Comparison of ENCODE assay signal across 33 cellular contexts in the genomic region with DNA sequence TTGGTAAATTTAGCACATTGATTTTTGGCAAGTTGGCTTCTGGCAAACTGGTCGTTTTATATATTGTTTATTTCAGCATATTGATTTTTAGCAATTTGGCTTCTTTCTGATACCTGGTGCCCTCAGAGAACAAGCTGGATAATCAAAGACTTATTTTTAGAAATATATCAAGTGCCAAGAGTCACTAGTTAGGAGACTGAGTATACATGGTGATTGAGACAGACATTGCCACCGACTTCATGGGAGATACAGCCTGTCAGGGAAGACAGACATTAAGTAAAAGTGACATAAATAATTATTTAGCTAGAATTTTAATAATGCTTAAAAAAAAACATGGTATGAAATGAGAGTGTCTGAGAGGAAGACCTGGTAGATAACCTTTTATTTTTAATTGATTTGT.
DNase-seq lines count a peak whose midpoint lies in the region; ATAC-seq and TF ChIP-seq lines count a peak whose summit lies in the region.
"Had no signal": no experiment of that assay in that cellular context is flagged by ENCODE, and none has a peak within 500 bp of the region (broad histone marks: within the 10 kb centered on the region; RNA-seq: fewer than 3 reads in every experiment).

No MANE protein-coding gene starts in this region.

- TF ChIP-seq RAD21 in neural cell (conservative IDR thresholded peaks at IDR 0.05), result no peak

- H3K9me3 ChIP-seq in neural cell (ENCODE audit: low read length), result no peaks in the 10 kb centered on the region
- H3K9me3 ChIP-seq in osteoblast (ENCODE audit: low read depth, low read length), result no peaks in the 10 kb centered on the region
- H3K9me3 ChIP-seq: A549, BE2C, Caco-2 had no signal

- DNase-seq in Right ventricle myocardium superior, result no peak
- no peak for DNase-seq in cardiac septum (ENCODE audit: low spot score)
- no peak for DNase-seq in left ventricle myocardium superior
- DNase-seq in Right ventricle myocardium inferior (ENCODE audit: missing footprints), result no peak
- DNase-seq in osteoblast (ENCODE audit: insufficient read length, low spot score, missing footprints), result peak; percentile 37
- no peak for DNase-seq in stimulated activated CD4-positive, alpha-beta T cell treated with anti-CD3 and anti-CD28 coated beads, Interleukin-2, amount 100 ng/mL, for 48 hours
- no peak for DNase-seq in nucleus accumbens (lab: John Stamatoyannopoulos, UW)
- DNase-seq: 8988T; ACHN; AML-193; BE2C; C1 segment of cervical spinal cord; Caco-2; Calu3; CD4-positive, alpha-beta memory T cell; CD4-positive, alpha-beta T cell; CD4-positive, CD25-positive, alpha-beta regulatory T cell; CD8-positive, alpha-beta memory T cell; CD8-positive, alpha-beta T cell; COR-L47; DMS 273 treated with DMSO at 0.1 percent for 48 hours; DMS153; DMS53; DMS79; DMS79 treated with DMSO at 0.1 percent for 48 hours; DND-41; EL had no signal

- no peaks in the 10 kb centered on the region for H3K27me3 ChIP-seq in neural cell (ENCODE audit: insufficient read depth, low read depth, low read length)
- H3K27me3 ChIP-seq in osteoblast (ENCODE audit: insufficient read depth, low read length), result peaks cover 4% of the 10 kb centered on the region
- H3K27me3 ChIP-seq: BE2C; BLaER1; BLaER1 treated with 17β-estradiol and CSF1 and Interleukin-3, amounts not matched to agents 10 nM and 100 nM had no signal

- H2AFZ ChIP-seq in neural cell (ENCODE audit: low read depth, low read length), result no peak overlapping the region
- no peak overlapping the region for H2AFZ ChIP-seq in osteoblast (ENCODE audit: low read length)

- H3K9me2 ChIP-seq in neural cell (ENCODE audit: insufficient read depth, low read length), result no peaks in the 10 kb centered on the region

- H3K36me3 ChIP-seq in neural cell (ENCODE audit: insufficient read depth, low read length), result no peaks in the 10 kb centered on the region
- H3K36me3 ChIP-seq in osteoblast (ENCODE audit: insufficient read depth, low read length), result no peaks in the 10 kb centered on the region
- H3K36me3 ChIP-seq: BE2C; BLaER1; BLaER1 treated with 17β-estradiol and CSF1 and Interleukin-3, amounts not matched to agents 10 nM and 100 nM had no signal

- H3K79me2 ChIP-seq in neural cell (replicated peaks; ENCODE audit: insufficient read depth, low read length) (peaks cover 3% of the 10 kb centered on the region), osteoblast (ENCODE audit: insufficient read depth, low read length) (no peaks in the 10 kb centered on the region)

- no peaks in the 10 kb centered on the region for H3K4me1 ChIP-seq in osteoblast (ENCODE audit: insufficient read depth, low read length)
- H3K4me1 ChIP-seq: A549; BE2C; BLaER1; BLaER1 treated with 17β-estradiol and CSF1 and Interleukin-3, amounts not matched to agents 10 nM and 100 nM; Caco-2 had no signal

- no peak overlapping the region for H3K9ac ChIP-seq in neural cell (ENCODE audit: low read length)
- H3K9ac ChIP-seq: BLaER1; BLaER1 treated with 17β-estradiol and CSF1 and Interleukin-3, amounts not matched to agents 10 nM and 100 nM had no signal

- TF ChIP-seq EP300 in neural cell (conservative IDR thresholded peaks at IDR 0.05; ENCODE audit: poor library complexity, severe bottlenecking), result no peak

- H3K27ac ChIP-seq in neural cell (ENCODE audit: low read length) (peak overlapping the region; percentile 16), osteoblast (ENCODE audit: low read depth, low read length) (no peak overlapping the region)
- H3K27ac ChIP-seq: 22Rv1; A549; BLaER1; BLaER1 treated with 17β-estradiol and CSF1 and Interleukin-3, amounts not matched to agents 10 nM and 100 nM; C4-2B had no signal

- H3K4me3 ChIP-seq in neural cell (ENCODE audit: low read length) (no peak overlapping the region), osteoblast (ENCODE audit: insufficient read depth, low read length) (no peak overlapping the region)
- H3K4me3 ChIP-seq: A549; BLaER1; BLaER1 treated with 17β-estradiol and CSF1 and Interleukin-3, amounts not matched to agents 10 nM and 100 nM had no signal

- ATAC-seq in Right ventricle myocardium superior (ENCODE audit: poor library complexity), result peak; percentile 66
- ATAC-seq in left ventricle myocardium superior, result peak; percentile 53
- ATAC-seq in Right ventricle myocardium inferior, result no peak
- ATAC-seq: A549; CD8-positive, alpha-beta T cell had no signal

- intact Hi-C loops in Right ventricle myocardium superior (cut with DNase I), result no loop called here
- intact Hi-C loops in cardiac septum (cut with DNase I), result no loop called here
- intact Hi-C loops in left ventricle myocardium superior (cut with micrococcal nuclease), result no loop called here
- intact Hi-C loops in Right ventricle myocardium inferior (cut with DNase I), result no loop called here

- no peak for TF ChIP-seq CTCF in neural cell (IDR thresholded peaks at IDR 0.05; ENCODE audit: poor library complexity, severe bottlenecking)
- no peak for TF ChIP-seq CTCF in osteoblast (IDR thresholded peaks at IDR 0.05; ENCODE audit: extremely low read depth, low read depth, low read length)

- H4K20me1 ChIP-seq in neural cell (ENCODE audit: insufficient read depth), result no peaks in the 10 kb centered on the region
- H4K20me1 ChIP-seq in osteoblast (ENCODE audit: insufficient read depth, low read length), result no peaks in the 10 kb centered on the region
- H4K20me1 ChIP-seq: BLaER1; BLaER1 treated with 17β-estradiol and CSF1 and Interleukin-3, amounts not matched to agents 10 nM and 100 nM had no signal

- H3K4me2 ChIP-seq in neural cell (ENCODE audit: low read length) (no peak overlapping the region), osteoblast (ENCODE audit: insufficient read depth, low read length) (no peak overlapping the region)
- H3K4me2 ChIP-seq: A549; BLaER1; BLaER1 treated with 17β-estradiol and CSF1 and Interleukin-3, amounts not matched to agents 10 nM and 100 nM had no signal

- H3F3A ChIP-seq in neural cell (ENCODE audit: insufficient read depth, low read length, poor library complexity, severe bottlenecking), result no peaks in the 10 kb centered on the region

TF ChIP-seq in neural cell, 6 proteins besides CTCF, POLR2A, EP300 and RAD21:
- no peak for TF ChIP-seq MXI1 (conservative IDR thresholded peaks at IDR 0.05; ENCODE audit: poor library complexity, severe bottlenecking)
- no peak for TF ChIP-seq SMC3 (conservative IDR thresholded peaks at IDR 0.05; ENCODE audit: poor library complexity)
- TF ChIP-seq, protein P1, sequence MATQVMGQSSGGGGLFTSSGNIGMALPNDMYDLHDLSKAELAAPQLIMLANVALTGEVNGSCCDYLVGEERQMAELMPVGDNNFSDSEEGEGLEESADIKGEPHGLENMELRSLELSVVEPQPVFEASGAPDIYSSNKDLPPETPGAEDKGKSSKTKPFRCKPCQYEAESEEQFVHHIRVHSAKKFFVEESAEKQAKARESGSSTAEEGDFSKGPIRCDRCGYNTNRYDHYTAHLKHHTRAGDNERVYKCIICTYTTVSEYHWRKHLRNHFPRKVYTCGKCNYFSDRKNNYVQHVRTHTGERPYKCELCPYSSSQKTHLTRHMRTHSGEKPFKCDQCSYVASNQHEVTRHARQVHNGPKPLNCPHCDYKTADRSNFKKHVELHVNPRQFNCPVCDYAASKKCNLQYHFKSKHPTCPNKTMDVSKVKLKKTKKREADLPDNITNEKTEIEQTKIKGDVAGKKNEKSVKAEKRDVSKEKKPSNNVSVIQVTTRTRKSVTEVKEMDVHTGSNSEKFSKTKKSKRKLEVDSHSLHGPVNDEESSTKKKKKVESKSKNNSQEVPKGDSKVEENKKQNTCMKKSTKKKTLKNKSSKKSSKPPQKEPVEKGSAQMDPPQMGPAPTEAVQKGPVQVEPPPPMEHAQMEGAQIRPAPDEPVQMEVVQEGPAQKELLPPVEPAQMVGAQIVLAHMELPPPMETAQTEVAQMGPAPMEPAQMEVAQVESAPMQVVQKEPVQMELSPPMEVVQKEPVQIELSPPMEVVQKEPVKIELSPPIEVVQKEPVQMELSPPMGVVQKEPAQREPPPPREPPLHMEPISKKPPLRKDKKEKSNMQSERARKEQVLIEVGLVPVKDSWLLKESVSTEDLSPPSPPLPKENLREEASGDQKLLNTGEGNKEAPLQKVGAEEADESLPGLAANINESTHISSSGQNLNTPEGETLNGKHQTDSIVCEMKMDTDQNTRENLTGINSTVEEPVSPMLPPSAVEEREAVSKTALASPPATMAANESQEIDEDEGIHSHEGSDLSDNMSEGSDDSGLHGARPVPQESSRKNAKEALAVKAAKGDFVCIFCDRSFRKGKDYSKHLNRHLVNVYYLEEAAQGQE (IDR thresholded peaks at IDR 0.05; ENCODE audit: borderline replicate concordance), result no peak
- no peak for TF ChIP-seq TAF1 (IDR thresholded peaks at IDR 0.05; ENCODE audit: low read depth)
- TF ChIP-seq EZH2 (IDR thresholded peaks at IDR 0.05; ENCODE audit: borderline replicate concordance, insufficient read depth, low read length, poor library complexity, severe bottlenecking), result no peak
